ENCODE assay signal across 12 cellular contexts in genomic region chr13:72696590-72696989, GRCh38. TPM values are rescaled to one million over a fixed set of nuclear protein-coding genes. Genes with fewer than 3 reads are reported as not detected.
A peak's percentile ranks its signal among the peaks of the same experiment; 100 is the strongest.
DNase-seq lines count a peak whose midpoint lies in the region; ATAC-seq and TF ChIP-seq lines count a peak whose summit lies in the region.
"Had no signal": no experiment of that assay in that cellular context is flagged by ENCODE, and none has a peak within 500 bp of the region (broad histone marks: within the 10 kb centered on the region; RNA-seq: fewer than 3 reads in every experiment).

No MANE protein-coding gene starts in this region.

- TF ChIP-seq CTCF in activated CD8-positive, alpha-beta T cell treated with anti-CD3 and anti-CD28 coated beads for 36 hours (IDR thresholded peaks at IDR 0.05), result peak; percentile 20
- peak; percentile 30; the same call in 1 of the 2 replicates for TF ChIP-seq CTCF in Panc1 (IDR thresholded peaks at IDR 0.05)

- H3K27me3 ChIP-seq in Panc1 (ENCODE audit: control insufficient read depth, insufficient read depth, low read length), result no peaks in the 10 kb centered on the region
- no peaks in the 10 kb centered on the region for H3K27me3 ChIP-seq in CD8-positive, alpha-beta memory T cell (ENCODE audit: insufficient read depth, low read length, poor library complexity, severe bottlenecking)

- H3K36me3 ChIP-seq in Panc1 (ENCODE audit: control insufficient read depth, insufficient read depth, low read length), result no peaks in the 10 kb centered on the region
- H3K36me3 ChIP-seq in CD8-positive, alpha-beta memory T cell (ENCODE audit: insufficient read depth, low read length), result no peaks in the 10 kb centered on the region

- H3K9me3 Mint-ChIP-seq in activated CD8-positive, alpha-beta T cell treated with anti-CD3 and anti-CD28 coated beads for 36 hours, result peaks cover 7% of the 10 kb centered on the region
- no peaks in the 10 kb centered on the region for H3K9me3 Mint-ChIP-seq in activated CD8-positive, alpha-beta T cell treated with anti-CD3 and anti-CD28 coated beads, Interleukin-2, amount 10 ng/mL, durations not matched to agents 7 days and 5 days (ENCODE audit: insufficient read depth)
- peaks cover 0 to 3% (median 0%) of the 10 kb centered on the region in 5 donors for H3K9me3 Mint-ChIP-seq in CD8-positive, alpha-beta memory T cell

- ATAC-seq in activated CD8-positive, alpha-beta T cell treated with anti-CD3 and anti-CD28 coated beads for 36 hours, result no peak
- no peak for ATAC-seq in activated CD8-positive, alpha-beta T cell treated with anti-CD3 and anti-CD28 coated beads, Interleukin-2, amount 10 ng/mL, durations not matched to agents 7 days and 5 days
- no peak for ATAC-seq in Panc1

- no peak overlapping the region for H3K4me3 Mint-ChIP-seq in activated CD8-positive, alpha-beta T cell treated with anti-CD3 and anti-CD28 coated beads for 36 hours
- no peak overlapping the region for H3K4me3 Mint-ChIP-seq in activated CD8-positive, alpha-beta T cell treated with anti-CD3 and anti-CD28 coated beads, Interleukin-2, amount 10 ng/mL, durations not matched to agents 7 days and 5 days
- no peak overlapping the region for H3K4me3 Mint-ChIP-seq in CD8-positive, alpha-beta memory T cell
- H3K4me3 Mint-ChIP-seq: memory B cell had no signal

- no peak overlapping the region for H3K4me3 ChIP-seq in Panc1 (ENCODE audit: low read depth in 2 of 2, low read length in 2 of 2)
- H3K4me3 ChIP-seq in CD8-positive, alpha-beta memory T cell (ENCODE audit: low read length), result no peak overlapping the region

- in situ Hi-C loops in Panc1 (cut with HindIII; ENCODE audit: low pct_unique_long_range_greater_than_20kb, low sequenced_read_pairs), result no loop called here

- H3K9me3 ChIP-seq in Panc1 (ENCODE audit: control insufficient read depth, insufficient read depth, low read depth, low read length), result no peaks in the 10 kb centered on the region
- H3K9me3 ChIP-seq in CD8-positive, alpha-beta memory T cell (ENCODE audit: low read length), result no peaks in the 10 kb centered on the region

- no peaks in the 10 kb centered on the region for H3K4me1 ChIP-seq in Panc1 (ENCODE audit: control insufficient read depth, insufficient read depth, low read length)
- no peaks in the 10 kb centered on the region for H3K4me1 ChIP-seq in CD8-positive, alpha-beta memory T cell (ENCODE audit: insufficient read depth, low read length)

- POLR2A ChIA-PET in activated CD8-positive, alpha-beta T cell treated with anti-CD3 and anti-CD28 coated beads for 36 hours (lab: Charles Lee), result no interaction called here
- POLR2A ChIA-PET in activated CD8-positive, alpha-beta T cell treated with anti-CD3 and anti-CD28 coated beads, Interleukin-2, amount 10 ng/mL, durations not matched to agents 7 days and 5 days (lab: Charles Lee), result no interaction called here
- POLR2A ChIA-PET in Panc1 (lab: Charles Lee), result no interaction called here
- POLR2A ChIA-PET in CD8-positive, alpha-beta memory T cell (lab: Charles Lee), result no interaction called here

- no peak overlapping the region for H3K27ac ChIP-seq in Panc1 (ENCODE audit: low read length)
- no peak overlapping the region for H3K27ac ChIP-seq in CD8-positive, alpha-beta memory T cell (ENCODE audit: low read depth, low read length)

- BruUV-seq in Panc1 (replicated peaks; lab: Mats Ljungman, UMichigan), result no TSS peak

- no peaks in the 10 kb centered on the region for H3K4me1 Mint-ChIP-seq in activated CD8-positive, alpha-beta T cell treated with anti-CD3 and anti-CD28 coated beads for 36 hours (ENCODE audit: low read depth)
- H3K4me1 Mint-ChIP-seq in activated CD8-positive, alpha-beta T cell treated with anti-CD3 and anti-CD28 coated beads, Interleukin-2, amount 10 ng/mL, durations not matched to agents 7 days and 5 days (ENCODE audit: low read depth), result no peaks in the 10 kb centered on the region
- no peaks in the 10 kb centered on the region for H3K4me1 Mint-ChIP-seq in CD8-positive, alpha-beta memory T cell
- H3K4me1 Mint-ChIP-seq: memory B cell had no signal

- no peaks in the 10 kb centered on the region for H3K36me3 Mint-ChIP-seq in activated CD8-positive, alpha-beta T cell treated with anti-CD3 and anti-CD28 coated beads for 36 hours (ENCODE audit: low read depth)
- no peaks in the 10 kb centered on the region for H3K36me3 Mint-ChIP-seq in activated CD8-positive, alpha-beta T cell treated with anti-CD3 and anti-CD28 coated beads, Interleukin-2, amount 10 ng/mL, durations not matched to agents 7 days and 5 days (ENCODE audit: low read depth)
- no peaks in the 10 kb centered on the region for H3K36me3 Mint-ChIP-seq in CD8-positive, alpha-beta memory T cell
- H3K36me3 Mint-ChIP-seq: memory B cell had no signal

- intact Hi-C loops in activated CD8-positive, alpha-beta T cell treated with anti-CD3 and anti-CD28 coated beads for 36 hours (cut with micrococcal nuclease), result no loop called here
- intact Hi-C loops in Panc1 (cut with micrococcal nuclease; ENCODE audit: unreplicated experiment), result no loop called here

- no peak overlapping the region for H3K27ac Mint-ChIP-seq in activated CD8-positive, alpha-beta T cell treated with anti-CD3 and anti-CD28 coated beads for 36 hours
- H3K27ac Mint-ChIP-seq in activated CD8-positive, alpha-beta T cell treated with anti-CD3 and anti-CD28 coated beads, Interleukin-2, amount 10 ng/mL, durations not matched to agents 7 days and 5 days, result no peak overlapping the region
- H3K27ac Mint-ChIP-seq in CD8-positive, alpha-beta memory T cell, result no peak overlapping the region
- H3K27ac Mint-ChIP-seq: memory B cell had no signal

- CTCF ChIA-PET in activated CD8-positive, alpha-beta T cell treated with anti-CD3 and anti-CD28 coated beads for 36 hours (lab: Charles Lee), result no interaction called here
- CTCF ChIA-PET in activated CD8-positive, alpha-beta T cell treated with anti-CD3 and anti-CD28 coated beads, Interleukin-2, amount 10 ng/mL, durations not matched to agents 7 days and 5 days (lab: Charles Lee), result interaction anchor here (1.1 kb wide), 1 partner anchor 53 kb away, joined by 3 read pairs; no protein-coding TSS in a partner anchor
- CTCF ChIA-PET in Panc1 (lab: Charles Lee), result no interaction called here
- CTCF ChIA-PET in CD8-positive, alpha-beta memory T cell (lab: Charles Lee), result no interaction called here

- DNase-seq in activated CD8-positive, alpha-beta T cell treated with anti-CD3 and anti-CD28 coated beads for 36 hours, result no peak
- DNase-seq in activated CD8-positive, alpha-beta T cell treated with anti-CD3 and anti-CD28 coated beads, Interleukin-2, amount 10 ng/mL, durations not matched to agents 7 days and 5 days, result no peak
- DNase-seq in Panc1 (ENCODE audit: low read depth, low spot score) (no peak), fibroblast of gingiva (ENCODE audit: low read depth) (peak; percentile 5), stromal cell of bone marrow (ENCODE audit: low read depth) (peak; percentile 4), T1000 (lab: John Stamatoyannopoulos, UW) (no peak), SIG-M5 treated with dmso at 0.1 percent for 504 hours (lab: John Stamatoyannopoulos, UW; ENCODE audit: unreplicated experiment) (no peak)
- no peak for DNase-seq in CD8-positive, alpha-beta memory T cell
- DNase-seq: activated CD4-positive, alpha-beta T cell treated with anti-CD3 and anti-CD28 coated beads for 4 hours; central memory CD4-positive, alpha-beta T cell; NCI-H446 had no signal

- H3K27me3 Mint-ChIP-seq in activated CD8-positive, alpha-beta T cell treated with anti-CD3 and anti-CD28 coated beads for 36 hours, result no peaks in the 10 kb centered on the region
- no peaks in the 10 kb centered on the region for H3K27me3 Mint-ChIP-seq in activated CD8-positive, alpha-beta T cell treated with anti-CD3 and anti-CD28 coated beads, Interleukin-2, amount 10 ng/mL, durations not matched to agents 7 days and 5 days (ENCODE audit: low read depth)
- peaks cover 12 to 18% of the 10 kb centered on the region in 2 donors for H3K27me3 Mint-ChIP-seq in CD8-positive, alpha-beta memory T cell
- H3K27me3 Mint-ChIP-seq: memory B cell had no signal

RNA-seq across cellular contexts. Expression of gene MZT1, which starts 30.8 kb away (rescaled TPM):
- 10 to 100 TPM; 31.1 to 34.5 TPM for total RNA-seq in activated CD8-positive, alpha-beta T cell treated with anti-CD3 and anti-CD28 coated beads for 36 hours
- total RNA-seq in activated CD8-positive, alpha-beta T cell treated with anti-CD3 and anti-CD28 coated beads, Interleukin-2, amount 10 ng/mL, durations not matched to agents 7 days and 5 days, result 10 to 100 TPM; 20.6 to 25.5 TPM
- 9.8 TPM for total RNA-seq in Panc1 (2021; ENCODE audit: unreplicated experiment)
- 3.6 TPM for polyA plus RNA-seq in Panc1 (2012; ENCODE audit: insufficient read length)
- 10 to 100 TPM; 26.3 to 30.6 TPM for total RNA-seq in CD8-positive, alpha-beta memory T cell
- 7.8 TPM for polyA plus RNA-seq in CD8-positive, alpha-beta memory T cell

RNA-seq across cellular contexts. Expression of gene BORA, which starts 31.1 kb away (rescaled TPM):
- total RNA-seq in activated CD8-positive, alpha-beta T cell treated with anti-CD3 and anti-CD28 coated beads for 36 hours, result 10 to 100 TPM; 16.8 to 17.5 TPM
- total RNA-seq in activated CD8-positive, alpha-beta T cell treated with anti-CD3 and anti-CD28 coated beads, Interleukin-2, amount 10 ng/mL, durations not matched to agents 7 days and 5 days, result 10 to 100 TPM; 31.0 TPM
- 8.0 TPM for total RNA-seq in Panc1 (2021; ENCODE audit: unreplicated experiment)
- 2.5 TPM for polyA plus RNA-seq in Panc1 (2012; ENCODE audit: insufficient read length)
- 10 to 100 TPM; 10.7 to 12.1 TPM for total RNA-seq in CD8-positive, alpha-beta memory T cell
- polyA plus RNA-seq in CD8-positive, alpha-beta memory T cell, result 7.8 TPM

Comparison
In these comparisons a context has a peak if more than half of its experiments do, and no peak if none do; other contexts are left out.
1. DNase-seq: peak in fibroblast of gingiva (single experiment) and stromal cell of bone marrow (single experiment); none in activated CD8-positive, alpha-beta T cell treated with anti-CD3 and anti-CD28 coated beads for 36 hours (single experiment), activated CD8-positive, alpha-beta T cell treated with anti-CD3 and anti-CD28 coated beads, Interleukin-2, amount 10 ng/mL, durations not matched to agents 7 days and 5 days (single experiment), Panc1 (single experiment), T1000 (single experiment), SIG-M5 treated with dmso at 0.1 percent for 504 hours (single experiment) and CD8-positive, alpha-beta memory T cell (0 of 5).